ENCODE assay signal across 14 cellular contexts in genomic region chr2:143704432-143705106, GRCh38.
DNase-seq lines count a peak whose midpoint lies in the region; ATAC-seq and TF ChIP-seq lines count a peak whose summit lies in the region.
"Had no signal": no experiment of that assay in that cellular context is flagged by ENCODE, and none has a peak within 500 bp of the region (broad histone marks: within the 10 kb centered on the region; RNA-seq: fewer than 3 reads in every experiment).

No MANE protein-coding gene starts in this region.

- no peak for TF ChIP-seq CTCF in Peyer's patch (IDR thresholded peaks at IDR 0.05)

- intact Hi-C loops in sciatic nerve (cut with DNase I) = no loop called here

- no peaks in the 10 kb centered on the region for H3K4me1 ChIP-seq in Peyer's patch

- no peak overlapping the region for H3K4me3 ChIP-seq in Peyer's patch

- H3K27ac ChIP-seq in Peyer's patch = no peak overlapping the region

- H3K9me3 ChIP-seq in Peyer's patch = no peaks in the 10 kb centered on the region

- no peak for TF ChIP-seq POLR2A in Peyer's patch (IDR thresholded peaks at IDR 0.05)

- ATAC-seq in GM18870 (IDR thresholded peaks at IDR 0.05; ENCODE audit: unreplicated experiment) (peak; percentile 89), GM21528 (IDR thresholded peaks at IDR 0.05; ENCODE audit: low FRiP score, unreplicated experiment) (peak; percentile 68), HG03280 (IDR thresholded peaks at IDR 0.05; ENCODE audit: unreplicated experiment) (peak; percentile 60), esophagus mucosa (peak; percentile 66), sciatic nerve (no peak)

- no peaks in the 10 kb centered on the region for H3K36me3 ChIP-seq in Peyer's patch

- DNase-seq in SK-N-DZ (ENCODE audit: low spot score) (no peak), Peyer's patch (no peak), sciatic nerve (ENCODE audit: low spot score) (no peak), NCI-H2171 treated with DMSO at 0.1 percent for 48 hours (lab: John Stamatoyannopoulos, UW) (no peak)
- DNase-seq: activated naive CD4-positive, alpha-beta T cell treated with anti-CD3 and anti-CD28 coated beads, Interleukin-2, amount 10 ng/mL, durations not matched to agents 7 days and 5 days; hippocampal formation; NCI-H1048; stimulated activated CD4-positive, alpha-beta T cell treated with anti-CD3 and anti-CD28 coated beads, Interleukin-12 subunit alpha, Interleukin-12 subunit beta, amount 100 ng/mL, for 4 hours; stimulated activated naive CD4-positive, alpha-beta T cell treated with Interleukin-2 at 50 U/mL for 16 hours; T1000 had no signal

- H3K27me3 ChIP-seq in Peyer's patch = no peaks in the 10 kb centered on the region
